In genomic region chr11:8543278-8543677, GRCh38 we compare ENCODE assay signal across 11 cellular contexts. TPM values are rescaled to one million over a fixed set of nuclear protein-coding genes. Genes with fewer than 3 reads are reported as not detected.
"Had no signal": no experiment of that assay in that cellular context is flagged by ENCODE, and none has a peak within 500 bp of the region (broad histone marks: within the 10 kb centered on the region; RNA-seq: fewer than 3 reads in every experiment).

No MANE protein-coding gene starts in this region.

- H3K4me3 ChIP-seq: GM23248, GM23338, HAP-1 had no signal

- H3K4me2 ChIP-seq: GM23338 had no signal

- H3K9ac ChIP-seq: GM23248 had no signal

- ATAC-seq: GM23338, HCT116 had no signal

- FAIRE-seq: H1, H54 had no signal

- H2AFZ ChIP-seq: GM23248, GM23338 had no signal

- H3K9me3 ChIP-seq: HAP-1 had no signal

- H3K36me3 ChIP-seq: HAP-1 had no signal

- H3K27ac ChIP-seq: GM23248 had no signal

- DNase-seq: GM23248, GOT3, H7, H9, HCEC 1CT, HFFc6 had no signal

RNA-seq across cellular contexts. Expression of gene STK33, which starts 50.8 kb away (rescaled TPM):
- total RNA-seq: GM23248 had no signal
- polyA plus RNA-seq: GM23248 had no signal
